ENCODE assay signal across 8 cellular contexts in the genomic region with DNA sequence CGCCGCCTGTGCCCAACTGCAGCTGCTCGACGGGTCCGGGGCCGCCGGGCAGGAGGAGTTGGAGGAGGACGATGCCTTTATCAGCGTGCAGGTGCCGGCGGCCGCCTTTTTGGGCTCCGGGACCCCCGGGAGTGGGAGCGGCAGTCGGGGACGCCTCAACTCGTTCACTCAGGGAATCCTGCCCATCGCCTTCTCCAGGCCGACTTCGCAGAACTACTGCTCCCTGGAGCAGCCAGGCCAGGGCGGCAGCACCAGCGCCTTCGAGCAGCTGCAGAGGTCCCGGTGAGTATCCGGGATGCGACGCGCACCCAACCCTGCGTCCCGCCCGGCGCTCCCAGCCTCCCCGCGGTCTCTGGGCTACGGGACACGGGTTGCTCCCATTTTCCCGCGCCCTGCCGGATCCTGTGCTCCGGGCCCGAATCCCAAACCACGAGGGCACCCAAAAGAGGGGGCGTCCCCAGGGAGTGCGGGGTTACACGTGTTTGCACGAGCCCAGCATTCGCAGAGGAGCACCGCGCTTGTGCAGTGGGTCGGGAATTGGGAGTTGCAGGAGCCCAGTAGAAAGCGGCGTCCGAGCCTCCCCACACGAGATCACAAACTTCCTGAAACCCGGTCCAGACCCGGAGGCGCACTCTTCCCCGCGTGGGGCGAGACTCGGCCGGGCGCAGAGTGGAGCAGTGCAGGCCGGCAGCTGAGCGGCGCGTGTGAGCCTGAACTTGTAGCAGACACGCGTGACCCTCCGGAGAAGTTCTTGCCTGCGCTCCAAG. TPM values are rescaled to one million over a fixed set of nuclear protein-coding genes. Genes with fewer than 3 reads are reported as not detected.
DNase-seq lines count a peak whose midpoint lies in the region; ATAC-seq and TF ChIP-seq lines count a peak whose summit lies in the region.

No MANE protein-coding gene starts in this region.

- peaks cover 26% of the 10 kb centered on the region for H4K20me1 ChIP-seq in osteoblast (ENCODE audit: insufficient read depth, low read length)

- H3K4me3 ChIP-seq in osteoblast (ENCODE audit: insufficient read depth, low read length) = peak overlapping the region; percentile 82

- DNase-seq in NCI-H82 (lab: John Stamatoyannopoulos, UW) (peak; percentile 32), NCI-H82 treated with DMSO at 0.1 percent for 48 hours (lab: John Stamatoyannopoulos, UW; ENCODE audit: unreplicated experiment) (no peak), Right ventricle myocardium inferior (ENCODE audit: missing footprints) (peak; percentile 85), osteoblast (ENCODE audit: insufficient read length, low spot score, missing footprints) (peak; percentile 96), NCI-H2227 (lab: John Stamatoyannopoulos, UW; ENCODE audit: unreplicated experiment) (no peak), SHP77 treated with DMSO at 0.1 percent for 48 hours (lab: John Stamatoyannopoulos, UW) (no peak)
- peak; percentile 19 for DNase-seq in activated CD8-positive, alpha-beta memory T cell treated with anti-CD3 and anti-CD28 coated beads, Interleukin-2, amount 50 U/mL, for 4 hours

- no peaks in the 10 kb centered on the region for H3K36me3 ChIP-seq in osteoblast (ENCODE audit: insufficient read depth, low read length)

- no peak for TF ChIP-seq CTCF in osteoblast (IDR thresholded peaks at IDR 0.05; ENCODE audit: extremely low read depth, low read depth, low read length)

- H3K27me3 ChIP-seq in osteoblast (ENCODE audit: insufficient read depth, low read length) = no peaks in the 10 kb centered on the region

- no peaks in the 10 kb centered on the region for H3K9me3 ChIP-seq in osteoblast (ENCODE audit: low read depth, low read length)

- H3K27ac ChIP-seq in osteoblast (ENCODE audit: low read depth, low read length) = peak overlapping the region; percentile 25

- peaks cover 50% of the 10 kb centered on the region for H3K79me2 ChIP-seq in osteoblast (ENCODE audit: insufficient read depth, low read length)

- H3K4me2 ChIP-seq in osteoblast (ENCODE audit: insufficient read depth, low read length) = peak overlapping the region; percentile 86

- peak overlapping the region; percentile 78 for H2AFZ ChIP-seq in osteoblast (ENCODE audit: low read length)

- H3K4me1 ChIP-seq in osteoblast (ENCODE audit: insufficient read depth, low read length) = peaks cover 18% of the 10 kb centered on the region

- intact Hi-C loops in Right ventricle myocardium inferior (cut with DNase I) = loop anchor here (5.0 kb wide), 2 partner anchors 101 to 141 kb away; no protein-coding TSS in a partner anchor

- ATAC-seq in HG03520 (IDR thresholded peaks at IDR 0.05; ENCODE audit: unreplicated experiment) (peak; percentile 17), Right ventricle myocardium inferior (peak; percentile 49)

RNA-seq across cellular contexts. Expression of gene CABLES1, which starts 1.2 kb away (rescaled TPM):
- total RNA-seq in Right ventricle myocardium inferior (3.1 TPM), osteoblast (13.0 and 16.8 TPM in 2 replicates)

Comparison
In these comparisons a context has a peak if more than half of its experiments do, and no peak if none do; other contexts are left out.
1. DNase-seq: peak in NCI-H82 (single experiment), activated CD8-positive, alpha-beta memory T cell treated with anti-CD3 and anti-CD28 coated beads, Interleukin-2, amount 50 U/mL, for 4 hours (single experiment), Right ventricle myocardium inferior (single experiment) and osteoblast (single experiment); none in NCI-H82 treated with DMSO at 0.1 percent for 48 hours (single experiment), NCI-H2227 (single experiment) and SHP77 treated with DMSO at 0.1 percent for 48 hours (single experiment).